22 cellular contexts compared by ENCODE assay signal in genomic region chr3:149091983-149092382, GRCh38.
"Had no signal": no experiment of that assay in that cellular context is flagged by ENCODE, and none has a peak within 500 bp of the region (broad histone marks: within the 10 kb centered on the region; RNA-seq: fewer than 3 reads in every experiment).

No MANE protein-coding gene starts in this region.

- H3K4me2 ChIP-seq: hepatocyte, neural progenitor cell had no signal

- H3K9ac ChIP-seq: neural progenitor cell had no signal

- H3K79me2 ChIP-seq: hepatocyte had no signal

- DNase-seq: dorsolateral prefrontal cortex; effector CD8-positive, alpha-beta T cell; foreskin melanocyte; head of caudate nucleus; kidney; left cardiac atrium; left ventricle myocardium inferior; lower lobe of right lung; natural killer cell; nucleus accumbens; ovary; sigmoid colon; stimulated activated CD4-positive, alpha-beta T cell treated with anti-CD3 and anti-CD28 coated beads, Interleukin-2, amount 100 ng/mL, for 24 hours; stimulated activated CD4-positive, alpha-beta T cell treated with anti-CD3 and anti-CD28 coated beads, Interleukin-4, amount 100 ng/mL, for 4 hours; stimulated activated naive B cell treated with anti-CD40 and anti-IgM and Interleukin-4, amounts not matched to agents 10 μg/mL and 1 μg/mL and 100 μg/mL, for 72 hours; stimulated activated naive CD8-positive, alpha-beta T cell treated with anti-CD3 and anti-CD28 coated beads, Interleukin-15, amount 100 ng/mL, for 72 hours; transverse colon had no signal

- H3K27me3 ChIP-seq: dorsolateral prefrontal cortex, hepatocyte, neural progenitor cell, ovary, right atrium auricular region, sigmoid colon, transverse colon had no signal

- H3K4me1 ChIP-seq: left ventricle myocardium inferior, neural progenitor cell, right atrium auricular region, sigmoid colon, transverse colon had no signal

- H3K27ac ChIP-seq: dorsolateral prefrontal cortex, hepatocyte, left ventricle myocardium inferior, lower lobe of right lung, neural progenitor cell, ovary, right atrium auricular region, sigmoid colon, skin epidermis, thoracic aorta, transverse colon had no signal

- H3K36me3 ChIP-seq: left ventricle myocardium inferior, lower lobe of right lung, neural progenitor cell, ovary, right atrium auricular region, sigmoid colon, thoracic aorta, transverse colon had no signal

- H3K4me3 ChIP-seq: dorsolateral prefrontal cortex, hepatocyte, left ventricle myocardium inferior, lower lobe of right lung, neural progenitor cell, ovary, right atrium auricular region, sigmoid colon, skin epidermis, thoracic aorta, transverse colon had no signal

- ATAC-seq: left cardiac atrium; lower lobe of right lung; natural killer cell; stimulated activated naive B cell treated with anti-CD40 and anti-IgM and Interleukin-4, amounts not matched to agents 10 μg/mL and 1 μg/mL and 100 μg/mL, for 72 hours; stimulated activated naive CD8-positive, alpha-beta T cell treated with anti-CD3 and anti-CD28 coated beads, Interleukin-15, amount 100 ng/mL, for 72 hours had no signal

- H2AFZ ChIP-seq: hepatocyte, neural progenitor cell had no signal

- H3K9me3 ChIP-seq: left ventricle myocardium inferior, lower lobe of right lung, ovary, right atrium auricular region, sigmoid colon, thoracic aorta, transverse colon had no signal
